In genomic region chr4:64870558-64870957, GRCh38 we compare ENCODE assay signal across 31 cellular contexts.
"Had no signal": no experiment of that assay in that cellular context is flagged by ENCODE, and none has a peak within 500 bp of the region (broad histone marks: within the 10 kb centered on the region; RNA-seq: fewer than 3 reads in every experiment).

No MANE protein-coding gene starts in this region.

- H3K36me3 ChIP-seq: adrenal gland, ascending aorta, brain microvascular endothelial cell, breast epithelium, cardiac muscle cell had no signal

- H3K27ac ChIP-seq: adrenal gland, ascending aorta, body of pancreas, brain microvascular endothelial cell, breast epithelium, cardiac muscle cell had no signal

- H3K4me3 ChIP-seq: adrenal gland, ascending aorta, body of pancreas, breast epithelium, cardiac muscle cell had no signal

- DNase-seq: activated effector memory CD4-positive, alpha-beta T cell treated with anti-CD3 and anti-CD28 coated beads, Interleukin-2, amount 50 U/mL, for 16 hours; activated effector memory CD4-positive, alpha-beta T cell treated with Interleukin-2 at 50 U/mL for 16 hours; activated gamma-delta T cell; activated gamma-delta T cell treated with Interleukin-2 at 50 U/mL for 16 hours; activated naive CD4-positive, alpha-beta T cell; activated naive CD4-positive, alpha-beta T cell treated with anti-CD3 and anti-CD28 coated beads for 36 hours; activated naive CD4-positive, alpha-beta T cell treated with anti-CD3 and anti-CD28 coated beads, Interleukin-2, amount 10 ng/mL, durations not matched to agents 7 days and 5 days; activated naive CD4-positive, alpha-beta T cell treated with anti-CD3 and anti-CD28 coated beads, Interleukin-2, amount 50 U/mL, for 16 hours; activated naive CD4-positive, alpha-beta T cell treated with Interleukin-2 at 50 U/mL for 16 hours; activated naive CD8-positive, alpha-beta T cell treated with anti-CD3 and anti-CD28 coated beads for 36 hours; activated naive CD8-positive, alpha-beta T cell treated with anti-CD3 and anti-CD28 coated beads, Interleukin-2, amount 10 ng/mL, durations not matched to agents 7 days and 5 days; activated naive CD8-positive, alpha-beta T cell treated with anti-CD3 and anti-CD28 coated beads, Interleukin-2, amount 50 U/mL, for 24 hours; activated T-cell treated with anti-CD3 and anti-CD28 coated beads, Interleukin-2, amount 50 U/mL, for 24 hours; activated T-cell treated with anti-CD3 and anti-CD28 coated beads, Interleukin-2, amount 50 U/mL, for 4 hours; activated T-cell treated with anti-CD3 and anti-CD28 coated beads, Interleukin-2, amount 50 U/mL, for 48 hours; activated T-cell treated with anti-CD3 and anti-CD28 coated beads, Interleukin-2, amount 50 U/mL, for 72 hours; adrenal gland; amniotic stem cell; amygdala; anterior cingulate cortex; aorta; body of pancreas; brain microvascular endothelial cell; caudate nucleus; central memory CD4-positive, alpha-beta T cell; cerebellar nuclear complex had no signal

- H3K27me3 ChIP-seq: adrenal gland, ascending aorta, body of pancreas, brain microvascular endothelial cell, breast epithelium, cardiac muscle cell had no signal

- ATAC-seq: activated naive CD4-positive, alpha-beta T cell treated with anti-CD3 and anti-CD28 coated beads, Interleukin-2, amount 50 U/mL, for 72 hours; activated naive CD8-positive, alpha-beta T cell treated with anti-CD3 and anti-CD28 coated beads, Interleukin-2, amount 50 U/mL, for 24 hours; activated T-cell treated with anti-CD3 and anti-CD28 coated beads, Interleukin-2, amount 50 U/mL, for 4 hours; activated T-cell treated with anti-CD3 and anti-CD28 coated beads, Interleukin-2, amount 50 U/mL, for 72 hours; activated T-helper 17 cell treated with anti-CD3 and anti-CD28 coated beads, Interleukin-2, amount 50 U/mL, for 72 hours; body of pancreas had no signal

- H3K9me3 ChIP-seq: adrenal gland, ascending aorta, body of pancreas, breast epithelium had no signal
